Comparison of ENCODE assay signal across 12 cellular contexts in genomic region chr16:12906271-12906670, GRCh38.
DNase-seq lines count a peak whose midpoint lies in the region.
"Had no signal": no experiment of that assay in that cellular context is flagged by ENCODE, and none has a peak within 500 bp of the region (broad histone marks: within the 10 kb centered on the region; RNA-seq: fewer than 3 reads in every experiment).

No MANE protein-coding gene starts in this region.

- H3K9ac ChIP-seq in SK-N-MC (ENCODE audit: insufficient read length), result no peak overlapping the region
- H3K9ac ChIP-seq: GM23248 had no signal

- no peak overlapping the region for H3K4me3 ChIP-seq in SK-N-MC
- H3K4me3 ChIP-seq: A549, GM23248 had no signal

- peaks cover 25% of the 10 kb centered on the region for H3K36me3 ChIP-seq in SK-N-MC (ENCODE audit: insufficient read depth, low read length)
- H3K36me3 ChIP-seq: BE2C had no signal

- H3K27ac ChIP-seq in SK-N-MC, result 0 out of 2 replicates have a peak overlapping the region, but pooled peaks have one; percentile 11
- H3K27ac ChIP-seq: A549, C4-2B, GM23248 had no signal

- no peaks in the 10 kb centered on the region for H3K9me3 ChIP-seq in SK-N-MC (ENCODE audit: low read depth, low read length)
- H3K9me3 ChIP-seq: A549, BE2C had no signal

- DNase-seq in SK-N-MC (ENCODE audit: low read depth, low spot score) (no peak), islet precursor cell (peak; percentile 65), retina (peak; percentile 26), activated T-cell treated with anti-CD3 and anti-CD28 coated beads for 4 hours (no peak)
- no peak for DNase-seq in stimulated activated CD4-positive, alpha-beta T cell treated with anti-CD3 and anti-CD28 coated beads, Interleukin-2, amount 100 ng/mL, for 48 hours
- no peak for DNase-seq in activated CD8-positive, alpha-beta memory T cell treated with anti-CD3 and anti-CD28 coated beads, Interleukin-2, amount 50 U/mL, for 4 hours
- DNase-seq: BE2C, DMS79, GM23248, H7 had no signal

Comparison
In these comparisons a context has a peak if more than half of its experiments do, and no peak if none do; other contexts are left out.
1. DNase-seq: peak in islet precursor cell (single experiment) and retina (single experiment); none in SK-N-MC (single experiment), activated T-cell treated with anti-CD3 and anti-CD28 coated beads for 4 hours (single experiment), stimulated activated CD4-positive, alpha-beta T cell treated with anti-CD3 and anti-CD28 coated beads, Interleukin-2, amount 100 ng/mL, for 48 hours (0 of 2) and activated CD8-positive, alpha-beta memory T cell treated with anti-CD3 and anti-CD28 coated beads, Interleukin-2, amount 50 U/mL, for 4 hours (single experiment).